ENCODE assay signal across 11 cellular contexts in the genomic region with DNA sequence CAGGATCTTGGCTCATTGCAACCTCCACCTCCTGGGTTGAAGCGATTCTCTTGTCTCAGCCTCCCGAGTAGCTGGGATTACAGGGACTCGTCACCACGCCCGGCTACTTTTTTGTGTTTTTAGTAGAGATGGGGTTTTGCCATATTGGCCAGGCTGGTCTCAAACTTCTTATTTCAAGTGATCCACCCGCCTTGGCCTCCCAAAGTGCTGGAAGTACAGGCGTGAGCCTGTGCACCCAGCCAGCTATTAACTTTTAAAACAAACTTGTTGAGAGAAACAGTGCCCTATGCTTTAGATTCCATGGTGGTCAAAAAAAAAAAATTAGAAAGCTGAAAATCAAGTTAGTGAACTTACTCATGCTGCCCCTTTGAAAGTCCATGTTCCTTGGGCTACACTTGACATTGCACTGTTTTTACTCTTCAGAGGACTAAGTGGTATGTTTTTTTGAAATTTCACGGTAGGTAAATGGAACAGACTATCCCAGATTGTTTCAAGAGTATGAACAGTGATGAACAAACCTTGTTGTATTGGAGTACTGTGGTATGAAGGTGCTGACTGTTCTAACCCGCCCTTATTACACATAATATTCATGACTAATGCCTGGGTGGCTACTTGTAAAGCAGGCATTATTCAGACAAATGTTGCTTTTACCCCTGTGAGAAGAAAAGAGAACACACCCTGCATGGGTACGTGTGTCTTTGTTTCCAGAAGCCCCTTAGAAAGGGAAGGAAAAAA.
A peak's percentile ranks its signal among the peaks of the same experiment; 100 is the strongest.
DNase-seq lines count a peak whose midpoint lies in the region; ATAC-seq, FAIRE-seq and TF ChIP-seq lines count a peak whose summit lies in the region.
"Had no signal": no experiment of that assay in that cellular context is flagged by ENCODE, and none has a peak within 500 bp of the region (broad histone marks: within the 10 kb centered on the region; RNA-seq: fewer than 3 reads in every experiment).

No MANE protein-coding gene starts in this region.

- H3K27ac ChIP-seq in lung (ENCODE audit: low read depth in 1 of 2, low read length in 1 of 2), result peak overlapping the region; percentile 53 to 72
- H3K27ac ChIP-seq in upper lobe of right lung, result peak overlapping the region; percentile 77

- no peak for FAIRE-seq in bronchial epithelial cell (lab: Jason Lieb, UNC)
- FAIRE-seq: A204.1 had no signal

- ATAC-seq in activated T-cell treated with anti-CD3 and anti-CD28 coated beads, Interleukin-2, amount 50 U/mL, for 4 hours, result no peak
- ATAC-seq in lung (ENCODE audit: insufficient read depth, low FRiP score) (peak; percentile 65), upper lobe of right lung (peak; percentile 91)

- TF ChIP-seq CTCF in bronchial epithelial cell (IDR thresholded peaks at IDR 0.05; ENCODE audit: insufficient read depth, low read length, severe bottlenecking) (no peak), lung (IDR thresholded peaks at IDR 0.05; ENCODE audit: control extremely low read depth, extremely low read depth) (no peak), upper lobe of right lung (IDR thresholded peaks at IDR 0.05) (no peak)

- CTCF ChIA-PET in activated CD4-positive, alpha-beta memory T cell treated with anti-CD3 and anti-CD28 coated beads, Interleukin-2, amount 10 ng/mL, durations not matched to agents 7 days and 5 days (lab: Charles Lee), result interaction anchor here (0.8 kb wide), 1 partner anchor 16 kb away, joined by 3 read pairs; no protein-coding TSS in a partner anchor

- DNase-seq in activated T-cell treated with anti-CD3 and anti-CD28 coated beads, Interleukin-2, amount 50 U/mL, for 24 hours, result no peak
- DNase-seq in activated T-cell treated with anti-CD3 and anti-CD28 coated beads, Interleukin-2, amount 50 U/mL, for 4 hours, result no peak
- peak; percentile 97 for DNase-seq in bronchial epithelial cell (ENCODE audit: low read depth)
- no peak for DNase-seq in lung (ENCODE audit: low spot score)
- DNase-seq in upper lobe of right lung, result peak; percentile 68
- DNase-seq in activated CD4-positive, alpha-beta memory T cell treated with anti-CD3 and anti-CD28 coated beads, Interleukin-2, amount 10 ng/mL, durations not matched to agents 7 days and 5 days, result no peak
- DNase-seq in D341Med (ENCODE audit: low spot score), result no peak
- no peak for DNase-seq in RPMI8226
- DNase-seq: NCI-H2107, nephron progenitor cell had no signal

- POLR2A ChIA-PET in activated CD4-positive, alpha-beta memory T cell treated with anti-CD3 and anti-CD28 coated beads, Interleukin-2, amount 10 ng/mL, durations not matched to agents 7 days and 5 days (lab: Charles Lee), result no interaction called here

- no peak overlapping the region for H3K4me3 Mint-ChIP-seq in activated T-cell treated with anti-CD3 and anti-CD28 coated beads, Interleukin-2, amount 50 U/mL, for 24 hours
- no peak overlapping the region for H3K4me3 Mint-ChIP-seq in activated T-cell treated with anti-CD3 and anti-CD28 coated beads, Interleukin-2, amount 50 U/mL, for 4 hours
- H3K4me3 Mint-ChIP-seq in activated CD4-positive, alpha-beta memory T cell treated with anti-CD3 and anti-CD28 coated beads, Interleukin-2, amount 10 ng/mL, durations not matched to agents 7 days and 5 days, result no peak overlapping the region
- H3K4me3 Mint-ChIP-seq: nephron progenitor cell had no signal

- 72 to 81% methylated on average over 10 of the region's 10 CpGs for WGBS in lung, 2 donors

- H3K27me3 ChIP-seq in bronchial epithelial cell (ENCODE audit: control insufficient read depth, insufficient read depth, low read length) (no peaks in the 10 kb centered on the region), lung (ENCODE audit: control insufficient read depth, insufficient read depth) (no peaks in the 10 kb centered on the region), upper lobe of right lung (no peaks in the 10 kb centered on the region)

- H3K27me3 Mint-ChIP-seq in activated T-cell treated with anti-CD3 and anti-CD28 coated beads, Interleukin-2, amount 50 U/mL, for 24 hours, result no peaks in the 10 kb centered on the region
- H3K27me3 Mint-ChIP-seq in activated T-cell treated with anti-CD3 and anti-CD28 coated beads, Interleukin-2, amount 50 U/mL, for 4 hours (ENCODE audit: low read depth), result no peaks in the 10 kb centered on the region
- no peaks in the 10 kb centered on the region for H3K27me3 Mint-ChIP-seq in activated CD4-positive, alpha-beta memory T cell treated with anti-CD3 and anti-CD28 coated beads, Interleukin-2, amount 10 ng/mL, durations not matched to agents 7 days and 5 days

- H3K9me3 Mint-ChIP-seq in activated T-cell treated with anti-CD3 and anti-CD28 coated beads, Interleukin-2, amount 50 U/mL, for 24 hours, result no peaks in the 10 kb centered on the region
- no peaks in the 10 kb centered on the region for H3K9me3 Mint-ChIP-seq in activated T-cell treated with anti-CD3 and anti-CD28 coated beads, Interleukin-2, amount 50 U/mL, for 4 hours
- H3K9me3 Mint-ChIP-seq in activated CD4-positive, alpha-beta memory T cell treated with anti-CD3 and anti-CD28 coated beads, Interleukin-2, amount 10 ng/mL, durations not matched to agents 7 days and 5 days, result no peaks in the 10 kb centered on the region

- no peaks in the 10 kb centered on the region for H3K9me3 ChIP-seq in lung (ENCODE audit: control insufficient read depth in 2 of 2, insufficient read depth in 1 of 2, low read length in 1 of 2)
- no peaks in the 10 kb centered on the region for H3K9me3 ChIP-seq in upper lobe of right lung

- H3K4me1 Mint-ChIP-seq in activated T-cell treated with anti-CD3 and anti-CD28 coated beads, Interleukin-2, amount 50 U/mL, for 24 hours (ENCODE audit: low read depth), result peaks cover 79% of the 10 kb centered on the region
- H3K4me1 Mint-ChIP-seq in activated T-cell treated with anti-CD3 and anti-CD28 coated beads, Interleukin-2, amount 50 U/mL, for 4 hours (ENCODE audit: low read depth), result peaks cover 47% of the 10 kb centered on the region
- H3K4me1 Mint-ChIP-seq in activated CD4-positive, alpha-beta memory T cell treated with anti-CD3 and anti-CD28 coated beads, Interleukin-2, amount 10 ng/mL, durations not matched to agents 7 days and 5 days, result peaks cover 45% of the 10 kb centered on the region

- peak overlapping the region; percentile 44 for H3K27ac Mint-ChIP-seq in activated T-cell treated with anti-CD3 and anti-CD28 coated beads, Interleukin-2, amount 50 U/mL, for 24 hours
- H3K27ac Mint-ChIP-seq in activated CD4-positive, alpha-beta memory T cell treated with anti-CD3 and anti-CD28 coated beads, Interleukin-2, amount 10 ng/mL, durations not matched to agents 7 days and 5 days, result no peak overlapping the region

- H3K4me3 ChIP-seq in bronchial epithelial cell (ENCODE audit: low read depth, low read length), result no peak overlapping the region
- H3K4me3 ChIP-seq in lung, result no peak overlapping the region
- H3K4me3 ChIP-seq in upper lobe of right lung, result no peak overlapping the region

- intact Hi-C loops in upper lobe of right lung (cut with DNase I), result no loop called here

- H3K36me3 Mint-ChIP-seq in activated T-cell treated with anti-CD3 and anti-CD28 coated beads, Interleukin-2, amount 50 U/mL, for 24 hours (ENCODE audit: low read depth), result peaks cover 84% of the 10 kb centered on the region
- peaks cover 40% of the 10 kb centered on the region for H3K36me3 Mint-ChIP-seq in activated T-cell treated with anti-CD3 and anti-CD28 coated beads, Interleukin-2, amount 50 U/mL, for 4 hours (ENCODE audit: insufficient read depth)
- peaks cover 52% of the 10 kb centered on the region for H3K36me3 Mint-ChIP-seq in activated CD4-positive, alpha-beta memory T cell treated with anti-CD3 and anti-CD28 coated beads, Interleukin-2, amount 10 ng/mL, durations not matched to agents 7 days and 5 days (ENCODE audit: low read depth)

- peaks cover 4 to 42% of the 10 kb centered on the region in 2 donors for H3K4me1 ChIP-seq in lung (ENCODE audit: control insufficient read depth in 2 of 2, insufficient read depth in 2 of 2, low read length in 2 of 2)
- peaks cover 80% of the 10 kb centered on the region for H3K4me1 ChIP-seq in upper lobe of right lung

- H3K36me3 ChIP-seq in bronchial epithelial cell (ENCODE audit: control insufficient read depth, insufficient read depth, low read length) (no peaks in the 10 kb centered on the region), lung (ENCODE audit: control insufficient read depth in 2 of 2, insufficient read depth in 2 of 2, low read length in 2 of 2) (peaks cover 0 to 5% of the 10 kb centered on the region in 2 donors), upper lobe of right lung (peaks cover 43% of the 10 kb centered on the region)

Comparison
In these comparisons a context has a peak if more than half of its experiments do, and no peak if none do; other contexts are left out.
1. DNase-seq: peak in bronchial epithelial cell (single experiment) and upper lobe of right lung (single experiment); none in activated T-cell treated with anti-CD3 and anti-CD28 coated beads, Interleukin-2, amount 50 U/mL, for 24 hours (single experiment), activated T-cell treated with anti-CD3 and anti-CD28 coated beads, Interleukin-2, amount 50 U/mL, for 4 hours (single experiment), lung (single experiment), activated CD4-positive, alpha-beta memory T cell treated with anti-CD3 and anti-CD28 coated beads, Interleukin-2, amount 10 ng/mL, durations not matched to agents 7 days and 5 days (single experiment), D341Med (single experiment) and RPMI8226 (single experiment).
2. ATAC-seq: peak in lung (single experiment) and upper lobe of right lung (single experiment); none in activated T-cell treated with anti-CD3 and anti-CD28 coated beads, Interleukin-2, amount 50 U/mL, for 4 hours (0 of 2).